Comparison of ENCODE assay signal across 18 cellular contexts in genomic region chr12:3898751-3899150, GRCh38. TPM values are rescaled to one million over a fixed set of nuclear protein-coding genes. Genes with fewer than 3 reads are reported as not detected.
DNase-seq lines count a peak whose midpoint lies in the region; ATAC-seq and TF ChIP-seq lines count a peak whose summit lies in the region.
"Had no signal": no experiment of that assay in that cellular context is flagged by ENCODE, and none has a peak within 500 bp of the region (broad histone marks: within the 10 kb centered on the region; RNA-seq: fewer than 3 reads in every experiment).

No MANE protein-coding gene starts in this region.

- no peaks in the 10 kb centered on the region for H3K27me3 ChIP-seq in CD4-positive, alpha-beta memory T cell (ENCODE audit: insufficient read depth, low read length)

- no peak for DNase-seq in CD14-positive monocyte (ENCODE audit: low spot score)
- no peak for DNase-seq in CD4-positive, alpha-beta memory T cell
- DNase-seq in nephron progenitor cell = no peak
- no peak for DNase-seq in caudate nucleus (lab: John Stamatoyannopoulos, UW)
- DNase-seq in GM13977 (ENCODE audit: low spot score) = no peak
- DNase-seq: ACHN, H7, NCI-H1105 treated with DMSO at 0.1 percent for 48 hours, NCI-H187, NCI-H2171, NCI-H446 treated with DMSO at 0.1 percent for 48 hours, NCI-H748 treated with DMSO at 0.1 percent for 48 hours had no signal

- POLR2A ChIA-PET in CD4-positive, alpha-beta memory T cell (lab: Charles Lee; ENCODE audit: partially characterized antibody) = interaction anchor here (0.8 to 5.9 kb wide), 11 partner anchors 8 to 373 kb away, joined by 3 to 77 read pairs (median 10); no protein-coding TSS in a partner anchor

- no peak overlapping the region for H3K4me3 Mint-ChIP-seq in CD14-positive monocyte
- H3K4me3 Mint-ChIP-seq in CD4-positive, alpha-beta memory T cell = peak overlapping the region in 3 of 8 donors; percentile 17 to 83 (median 72)
- no peak overlapping the region for H3K4me3 Mint-ChIP-seq in activated T-helper 17 cell treated with anti-CD3 and anti-CD28 coated beads, Interleukin-2, amount 50 U/mL, for 72 hours
- H3K4me3 Mint-ChIP-seq in nephron progenitor cell = no peak overlapping the region
- H3K4me3 Mint-ChIP-seq: B cell had no signal

- H3K9me3 ChIP-seq in CD4-positive, alpha-beta memory T cell (ENCODE audit: control insufficient read depth in 1 of 2, low read length in 2 of 2) = no peaks in the 10 kb centered on the region

- H3K4me3 ChIP-seq in CD4-positive, alpha-beta memory T cell (ENCODE audit: low read length in 2 of 2) = no peak overlapping the region

- H3K27me3 Mint-ChIP-seq in CD14-positive monocyte (ENCODE audit: low read depth in 3 of 3) (no peaks in the 10 kb centered on the region), nephron progenitor cell (ENCODE audit: low read depth, poor library complexity) (no peaks in the 10 kb centered on the region)
- no peaks in the 10 kb centered on the region for H3K27me3 Mint-ChIP-seq in CD4-positive, alpha-beta memory T cell
- H3K27me3 Mint-ChIP-seq in activated T-helper 17 cell treated with anti-CD3 and anti-CD28 coated beads, Interleukin-2, amount 50 U/mL, for 72 hours = no peaks in the 10 kb centered on the region

- no peak for ATAC-seq in activated T-helper 17 cell treated with anti-CD3 and anti-CD28 coated beads, Interleukin-2, amount 50 U/mL, for 72 hours (replicated peaks)
- no peak for ATAC-seq in GM21528 (IDR thresholded peaks at IDR 0.05; ENCODE audit: low FRiP score, unreplicated experiment)
- ATAC-seq: Panc1, Right ventricle myocardium inferior had no signal

- H3K9me3 Mint-ChIP-seq in CD14-positive monocyte (peaks cover 0 to 6% (median 0%) of the 10 kb centered on the region in 7 donors), nephron progenitor cell (peaks cover 10% of the 10 kb centered on the region)
- no peaks in the 10 kb centered on the region for H3K9me3 Mint-ChIP-seq in CD4-positive, alpha-beta memory T cell
- no peaks in the 10 kb centered on the region for H3K9me3 Mint-ChIP-seq in activated T-helper 17 cell treated with anti-CD3 and anti-CD28 coated beads, Interleukin-2, amount 50 U/mL, for 72 hours

- H3K27ac ChIP-seq in CD4-positive, alpha-beta memory T cell (ENCODE audit: low read depth, low read length) = peak overlapping the region; percentile 27
- H3K27ac ChIP-seq in caudate nucleus (ENCODE audit: low read depth, low read length) = no peak overlapping the region
- H3K27ac ChIP-seq: KMS-11 had no signal

- H3K36me3 Mint-ChIP-seq in CD14-positive monocyte (no peaks in the 10 kb centered on the region), nephron progenitor cell (ENCODE audit: low read depth) (peaks cover 8% of the 10 kb centered on the region)
- no peaks in the 10 kb centered on the region for H3K36me3 Mint-ChIP-seq in CD4-positive, alpha-beta memory T cell
- no peaks in the 10 kb centered on the region for H3K36me3 Mint-ChIP-seq in activated T-helper 17 cell treated with anti-CD3 and anti-CD28 coated beads, Interleukin-2, amount 50 U/mL, for 72 hours (ENCODE audit: low read depth)

- H3K4me1 Mint-ChIP-seq in CD14-positive monocyte (peaks cover 6% of the 10 kb centered on the region), nephron progenitor cell (peaks cover 32% of the 10 kb centered on the region)
- peaks cover 0 to 43% (median 23%) of the 10 kb centered on the region in 4 donors for H3K4me1 Mint-ChIP-seq in CD4-positive, alpha-beta memory T cell
- peaks cover 29% of the 10 kb centered on the region for H3K4me1 Mint-ChIP-seq in activated T-helper 17 cell treated with anti-CD3 and anti-CD28 coated beads, Interleukin-2, amount 50 U/mL, for 72 hours

- intact Hi-C loops in CD14-positive monocyte (cut with micrococcal nuclease) = loop anchor here in 1 of 2 donors (10.0 kb wide), 1 partner anchor 46 kb away; no protein-coding TSS in a partner anchor
- intact Hi-C loops in CD4-positive, alpha-beta memory T cell (cut with micrococcal nuclease) = no loop called here

- in situ Hi-C loops in GM13977 (cut with MboI; ENCODE audit: low pct_unique_long_range_greater_than_20kb, low sequenced_read_pairs, unreplicated experiment) = loop anchor here (10.0 to 25.0 kb wide), 2 partner anchors 376 to 639 kb away; partner anchors contain the start of genes CCND2 and RAD51AP1

- H3K36me3 ChIP-seq in CD4-positive, alpha-beta memory T cell (ENCODE audit: insufficient read depth, low read length) = no peaks in the 10 kb centered on the region

- CTCF ChIA-PET in CD4-positive, alpha-beta memory T cell (lab: Charles Lee; ENCODE audit: partially characterized antibody) = interaction anchor here (0.8 to 4.8 kb wide), 8 partner anchors 9 to 378 kb away, joined by 3 to 63 read pairs (median 4); no protein-coding TSS in a partner anchor

- peaks cover 76% of the 10 kb centered on the region for H3K4me1 ChIP-seq in CD4-positive, alpha-beta memory T cell (ENCODE audit: insufficient read depth, low read length)

- peak overlapping the region in 6 of 7 donors; percentile 64 to 99 (median 84) for H3K27ac Mint-ChIP-seq in CD14-positive monocyte
- peak overlapping the region in 5 of 7 donors; percentile 95 to 99 (median 97) for H3K27ac Mint-ChIP-seq in CD4-positive, alpha-beta memory T cell
- peak overlapping the region; percentile 57 for H3K27ac Mint-ChIP-seq in activated T-helper 17 cell treated with anti-CD3 and anti-CD28 coated beads, Interleukin-2, amount 50 U/mL, for 72 hours
- peak overlapping the region; percentile 49 for H3K27ac Mint-ChIP-seq in nephron progenitor cell
- H3K27ac Mint-ChIP-seq: B cell had no signal

- no peak for TF ChIP-seq CTCF in CD14-positive monocyte (IDR thresholded peaks at IDR 0.05)
- no peak for TF ChIP-seq CTCF in nephron progenitor cell (IDR thresholded peaks at IDR 0.05)
- no peak for TF ChIP-seq CTCF in GM13977 (IDR thresholded peaks at IDR 0.05; ENCODE audit: extremely low read depth, insufficient read depth, missing control alignments)

RNA-seq across cellular contexts. Expression of gene PARP11, which starts 25.6 kb away (rescaled TPM):
- polyA plus RNA-seq in CD14-positive monocyte = 1 to 10 TPM; 3.2 to 6.2 TPM
- total RNA-seq in CD4-positive, alpha-beta memory T cell = 10 to 100 TPM; 36.4 to 39.9 TPM
- polyA plus RNA-seq in CD4-positive, alpha-beta memory T cell = 1 to 10 TPM; 7.6 to 8.0 TPM
- 10 to 100 TPM; 17.4 to 18.6 TPM for total RNA-seq in activated T-helper 17 cell treated with anti-CD3 and anti-CD28 coated beads, Interleukin-2, amount 50 U/mL, for 72 hours
